8 cellular contexts compared by ENCODE assay signal in the genomic region with DNA sequence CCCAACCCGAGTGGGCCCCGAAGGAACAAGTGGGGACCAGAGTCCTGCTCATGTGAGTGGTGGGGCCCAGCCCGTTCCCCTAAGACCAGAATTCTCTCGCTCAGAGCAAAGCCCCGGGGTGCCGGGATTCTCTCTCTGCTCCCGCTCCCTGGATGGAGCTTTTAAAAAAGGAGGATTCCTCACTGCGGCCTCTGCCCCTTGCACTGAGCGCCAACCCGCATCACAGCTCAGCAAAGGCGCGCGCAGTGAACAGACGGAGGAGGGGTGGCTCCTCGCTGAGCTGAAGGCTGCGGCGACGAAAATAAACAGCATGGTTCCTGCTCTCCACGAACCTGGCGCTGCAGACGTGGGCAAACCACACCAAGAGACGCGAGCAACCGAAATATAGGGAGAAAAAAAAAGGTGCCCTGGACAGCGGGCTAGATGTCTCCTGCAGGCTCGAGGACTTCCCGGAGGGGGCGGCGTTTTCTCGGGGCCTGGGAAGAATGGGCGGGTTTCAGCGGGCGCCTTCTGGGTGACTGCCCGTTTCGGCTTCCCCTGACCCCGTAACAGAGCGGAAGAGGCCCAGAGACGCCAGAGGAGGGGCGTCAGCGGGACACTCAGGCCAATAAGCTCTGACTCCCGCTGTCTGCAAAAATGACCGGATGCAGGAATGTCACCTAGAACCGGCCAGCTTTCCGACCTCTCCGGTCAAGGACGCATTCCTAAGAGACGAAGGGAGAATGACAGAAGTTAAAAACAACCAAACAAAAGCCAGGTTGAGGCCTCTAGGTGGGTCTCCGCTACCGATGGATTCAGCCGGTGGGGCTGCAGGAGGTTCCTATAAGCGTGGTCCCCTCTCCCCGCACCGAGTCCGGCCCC. TPM values are rescaled to one million over a fixed set of nuclear protein-coding genes. Genes with fewer than 3 reads are reported as not detected.
DNase-seq lines count a peak whose midpoint lies in the region; ATAC-seq and TF ChIP-seq lines count a peak whose summit lies in the region.

No MANE protein-coding gene starts in this region.

- peaks cover 16% of the 10 kb centered on the region for H3K4me1 Mint-ChIP-seq in activated T-helper 2 cell treated with anti-CD3 and anti-CD28 coated beads, Interferon-gamma antibody, Interleukin-2, Interleukin-4, amounts not matched to agents 10 μg/mL and 5 μg/mL and 100 μg/mL, durations not matched to agents 14 hours and 24 hours and 36 hours (ENCODE audit: low read depth)

- no peak for TF ChIP-seq EP300 in Ishikawa (IDR thresholded peaks at IDR 0.05; ENCODE audit: borderline replicate concordance)

- H3K27me3 Mint-ChIP-seq in activated T-helper 2 cell treated with anti-CD3 and anti-CD28 coated beads, Interferon-gamma antibody, Interleukin-2, Interleukin-4, amounts not matched to agents 10 μg/mL and 5 μg/mL and 100 μg/mL, durations not matched to agents 14 hours and 24 hours and 36 hours (ENCODE audit: low read depth): peaks cover 16% of the 10 kb centered on the region

- POLR2A ChIA-PET in BJ (lab: Charles Lee): interaction anchor here (0.7 kb wide), 1 partner anchor 849 kb away, joined by 3 read pairs; no protein-coding TSS in a partner anchor

- peak overlapping the region; percentile 43 for H3K9ac ChIP-seq in mucosa of stomach (ENCODE audit: low read length)

- TF ChIP-seq POLR2A in testis (IDR thresholded peaks at IDR 0.05): no peak

- H3K4me1 ChIP-seq in mucosa of stomach (ENCODE audit: control insufficient read depth, insufficient read depth, low read length): peaks cover 7% of the 10 kb centered on the region
- peaks cover 32% of the 10 kb centered on the region for H3K4me1 ChIP-seq in testis

- H3K4me3 Mint-ChIP-seq in activated T-helper 2 cell treated with anti-CD3 and anti-CD28 coated beads, Interferon-gamma antibody, Interleukin-2, Interleukin-4, amounts not matched to agents 10 μg/mL and 5 μg/mL and 100 μg/mL, durations not matched to agents 14 hours and 24 hours and 36 hours (ENCODE audit: low read depth): peak overlapping the region; percentile 80

- H3K9me3 Mint-ChIP-seq in activated T-helper 2 cell treated with anti-CD3 and anti-CD28 coated beads, Interferon-gamma antibody, Interleukin-2, Interleukin-4, amounts not matched to agents 10 μg/mL and 5 μg/mL and 100 μg/mL, durations not matched to agents 14 hours and 24 hours and 36 hours: no peaks in the 10 kb centered on the region

- no peaks in the 10 kb centered on the region; the same call in 1 of the 2 replicates for H3K36me3 ChIP-seq in BJ (ENCODE audit: control insufficient read depth, insufficient read depth, low read length)
- H3K36me3 ChIP-seq in mucosa of stomach (ENCODE audit: control insufficient read depth, insufficient read depth, low read length): no peaks in the 10 kb centered on the region
- no peaks in the 10 kb centered on the region for H3K36me3 ChIP-seq in testis (ENCODE audit: low read depth, missing control alignments)

- H3K27me3 ChIP-seq in BJ (ENCODE audit: control insufficient read depth, insufficient read depth, low read length): no peaks in the 10 kb centered on the region
- no peaks in the 10 kb centered on the region for H3K27me3 ChIP-seq in mucosa of stomach (ENCODE audit: control insufficient read depth, insufficient read depth, low read length)
- H3K27me3 ChIP-seq in testis: no peaks in the 10 kb centered on the region

- no peak for TF ChIP-seq RAD21 in Ishikawa (IDR thresholded peaks at IDR 0.05; ENCODE audit: low read depth)

- peaks cover 4% of the 10 kb centered on the region for H3K36me3 Mint-ChIP-seq in activated T-helper 2 cell treated with anti-CD3 and anti-CD28 coated beads, Interferon-gamma antibody, Interleukin-2, Interleukin-4, amounts not matched to agents 10 μg/mL and 5 μg/mL and 100 μg/mL, durations not matched to agents 14 hours and 24 hours and 36 hours (ENCODE audit: low read depth)

- 13 to 17% methylated on average over 46 to 51 of the region's 54 CpGs for WGBS in testis, 2 donors

- CTCF ChIA-PET in BJ (lab: Yijun Ruan, JAX): interaction anchor here (0.5 to 3.1 kb wide), 12 partner anchors 14 to 393 kb away, joined by 3 to 14 read pairs (median 4); no protein-coding TSS in a partner anchor

- no peak for TF ChIP-seq CTCF in BJ (IDR thresholded peaks at IDR 0.05; ENCODE audit: insufficient read depth, low read depth, low read length)
- no peak for TF ChIP-seq CTCF in fibroblast of mammary gland (conservative IDR thresholded peaks at IDR 0.05; ENCODE audit: control insufficient read depth, insufficient read depth, low read depth, low read length)
- no peak for TF ChIP-seq CTCF in testis (IDR thresholded peaks at IDR 0.05)

- DNase-seq in BJ (ENCODE audit: low read depth) (no peak), fibroblast of mammary gland (ENCODE audit: low read depth) (peak; percentile 57), testis (peak; percentile 76)
- DNase-seq in activated T-helper 2 cell treated with anti-CD3 and anti-CD28 coated beads, Interferon-gamma antibody, Interleukin-2, Interleukin-4, amounts not matched to agents 10 μg/mL and 5 μg/mL and 100 μg/mL, durations not matched to agents 14 hours and 24 hours and 36 hours (ENCODE audit: low spot score): no peak

- peak overlapping the region; percentile 78 for H3K27ac Mint-ChIP-seq in activated T-helper 2 cell treated with anti-CD3 and anti-CD28 coated beads, Interferon-gamma antibody, Interleukin-2, Interleukin-4, amounts not matched to agents 10 μg/mL and 5 μg/mL and 100 μg/mL, durations not matched to agents 14 hours and 24 hours and 36 hours

- H3K9me3 ChIP-seq in mucosa of stomach (ENCODE audit: control insufficient read depth, low read length) (no peaks in the 10 kb centered on the region), testis (no peaks in the 10 kb centered on the region)

- H3K4me3 ChIP-seq in BJ (ENCODE audit: low read depth, low read length) (peak overlapping the region; percentile 44), fibroblast of mammary gland (ENCODE audit: control insufficient read depth, low read depth, low read length) (peak overlapping the region; percentile 36), mucosa of stomach (ENCODE audit: low read length) (no peak overlapping the region), testis (peak overlapping the region; percentile 39 to 57)

- H3K27ac ChIP-seq in testis: peak overlapping the region; percentile 68 to 90

- no peak for ATAC-seq in HG02798 (IDR thresholded peaks at IDR 0.05; ENCODE audit: poor library complexity, unreplicated experiment)
- ATAC-seq in GM21576 (IDR thresholded peaks at IDR 0.05; ENCODE audit: unreplicated experiment): no peak

- intact Hi-C loops in activated T-helper 2 cell treated with anti-CD3 and anti-CD28 coated beads, Interferon-gamma antibody, Interleukin-2, Interleukin-4, amounts not matched to agents 10 μg/mL and 5 μg/mL and 100 μg/mL, durations not matched to agents 14 hours and 24 hours and 36 hours (cut with micrococcal nuclease): loop anchor here (1.0 to 10.0 kb wide), 2 partner anchors 78 to 488 kb away; a partner anchor contains a TSS
- intact Hi-C loops in testis (cut with DNase I; ENCODE audit: low total_unique reads): loop anchor here (10.0 kb wide), 1 partner anchor 58 kb away; no protein-coding TSS in a partner anchor

TF ChIP-seq in Ishikawa, 13 proteins besides CTCF, POLR2A, EP300 and RAD21:
- TF ChIP-seq TEAD4 (IDR thresholded peaks at IDR 0.05) (peak; percentile 32; the same call in 1 of the 2 replicates), ZBTB7A (IDR thresholded peaks at IDR 0.05; ENCODE audit: low read depth) (no peak)
- TF ChIP-seq, protein P1, sequence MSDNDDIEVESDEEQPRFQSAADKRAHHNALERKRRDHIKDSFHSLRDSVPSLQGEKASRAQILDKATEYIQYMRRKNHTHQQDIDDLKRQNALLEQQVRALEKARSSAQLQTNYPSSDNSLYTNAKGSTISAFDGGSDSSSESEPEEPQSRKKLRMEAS (IDR thresholded peaks at IDR 0.05): no peak

RNA-seq across cellular contexts. Expression of a gene that starts 0.8 kb away (rescaled TPM):
- polyA plus RNA-seq in BJ (2011; rRNA removed) (16.7 and 21.7 TPM in 2 replicates), testis (ENCODE audit: insufficient read depth, low read depth, low replicate concordance) (72.2 TPM)
- 12.8 and 16.4 TPM in 2 replicates for polyA minus RNA-seq in BJ (2011; rRNA and poly(A)+ RNA removed)
- 7.9 and 9.2 TPM in 2 replicates for total RNA-seq in activated T-helper 2 cell treated with anti-CD3 and anti-CD28 coated beads, Interferon-gamma antibody, Interleukin-2, Interleukin-4, amounts not matched to agents 10 μg/mL and 5 μg/mL and 100 μg/mL, durations not matched to agents 14 hours and 24 hours and 36 hours
- total RNA-seq in testis: 10 to 100 TPM; 55.0 to 55.3 TPM

RNA-seq across cellular contexts. Expression of a gene that starts 37.7 kb away (rescaled TPM):
- polyA plus RNA-seq in BJ (2011; rRNA removed): 1.5 and 2.5 TPM in 2 replicates
- polyA minus RNA-seq in BJ (2011; rRNA and poly(A)+ RNA removed): 0.82 and 1.2 TPM in 2 replicates
- 0.78 and 0.89 TPM in 2 replicates for total RNA-seq in activated T-helper 2 cell treated with anti-CD3 and anti-CD28 coated beads, Interferon-gamma antibody, Interleukin-2, Interleukin-4, amounts not matched to agents 10 μg/mL and 5 μg/mL and 100 μg/mL, durations not matched to agents 14 hours and 24 hours and 36 hours
- total RNA-seq in testis: 1 to 10 TPM; 3.7 to 4.3 TPM
- polyA plus RNA-seq in testis (ENCODE audit: insufficient read depth, low read depth, low replicate concordance): 5.5 TPM

Comparison
In these comparisons a context has a peak if more than half of its experiments do, and no peak if none do; other contexts are left out.
1. DNase-seq: peak in fibroblast of mammary gland (single experiment) and testis (single experiment); none in BJ (single experiment) and activated T-helper 2 cell treated with anti-CD3 and anti-CD28 coated beads, Interferon-gamma antibody, Interleukin-2, Interleukin-4, amounts not matched to agents 10 μg/mL and 5 μg/mL and 100 μg/mL, durations not matched to agents 14 hours and 24 hours and 36 hours (single experiment).